2 cellular contexts compared by ENCODE assay signal in the genomic region with DNA sequence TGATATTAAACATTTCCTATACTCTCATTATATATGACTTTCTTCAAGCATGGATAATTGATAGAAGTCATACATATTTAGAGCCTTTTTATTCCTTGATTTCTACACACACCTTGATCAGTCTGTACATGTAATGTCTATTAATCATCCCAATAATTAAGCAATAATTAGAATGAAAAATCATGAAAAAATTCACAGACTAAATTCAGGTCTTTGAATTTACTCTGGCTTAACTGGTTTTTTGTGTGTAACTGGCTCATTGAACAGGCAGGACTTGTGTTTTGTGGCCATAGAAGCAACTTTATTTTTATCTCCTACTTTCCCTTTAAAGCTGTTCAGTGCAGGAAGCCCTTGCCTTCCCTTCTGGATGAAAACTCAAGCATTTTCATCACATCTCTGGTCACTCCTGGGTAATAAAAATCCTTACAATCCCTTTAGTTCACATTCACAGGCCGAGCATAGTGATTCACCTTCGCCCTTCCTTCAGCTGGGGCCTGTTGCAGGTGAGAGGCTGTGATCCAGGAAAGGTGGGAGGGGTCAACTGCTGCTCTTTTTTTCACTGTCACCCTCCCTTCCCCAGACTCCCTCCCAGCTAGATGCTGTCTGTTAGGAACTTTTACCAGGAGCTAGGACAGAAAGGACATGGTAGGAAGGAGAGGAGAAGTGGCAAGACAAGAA.
TF ChIP-seq lines count a peak whose summit lies in the region.

No MANE protein-coding gene starts in this region.

TF ChIP-seq in HepG2, 621 proteins besides CTCF, POLR2A, EP300 and RAD21:
- TF ChIP-seq LRRFIP1 (CRISPR knock-in tag; conservative IDR thresholded peaks at IDR 0.05) (no peak), ZSCAN5A (CRISPR knock-in tag; IDR thresholded peaks at IDR 0.05; ENCODE audit: borderline replicate concordance) (no peak), ZNF75D (CRISPR knock-in tag; IDR thresholded peaks at IDR 0.05; ENCODE audit: borderline replicate concordance) (no peak), PHF20 (CRISPR knock-in tag; IDR thresholded peaks at IDR 0.05) (no peak), NONO (IDR thresholded peaks at IDR 0.05) (no peak), NONO (CRISPR knock-in tag; conservative IDR thresholded peaks at IDR 0.05) (no peak)
- TF ChIP-seq, protein P1, sequence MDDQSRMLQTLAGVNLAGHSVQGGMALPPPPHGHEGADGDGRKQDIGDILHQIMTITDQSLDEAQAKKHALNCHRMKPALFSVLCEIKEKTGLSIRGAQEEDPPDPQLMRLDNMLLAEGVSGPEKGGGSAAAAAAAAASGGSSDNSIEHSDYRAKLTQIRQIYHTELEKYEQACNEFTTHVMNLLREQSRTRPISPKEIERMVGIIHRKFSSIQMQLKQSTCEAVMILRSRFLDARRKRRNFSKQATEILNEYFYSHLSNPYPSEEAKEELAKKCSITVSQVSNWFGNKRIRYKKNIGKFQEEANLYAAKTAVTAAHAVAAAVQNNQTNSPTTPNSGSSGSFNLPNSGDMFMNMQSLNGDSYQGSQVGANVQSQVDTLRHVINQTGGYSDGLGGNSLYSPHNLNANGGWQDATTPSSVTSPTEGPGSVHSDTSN (CRISPR knock-in tag; IDR thresholded peaks at IDR 0.05; ENCODE audit: borderline replicate concordance), result no peak

TF ChIP-seq in WTC11, 78 proteins besides CTCF, POLR2A, EP300 and RAD21:
- TF ChIP-seq RORB (CRISPR knock-in tag; IDR thresholded peaks at IDR 0.05) (no peak), TEAD4 (CRISPR knock-in tag; IDR thresholded peaks at IDR 0.05) (no peak)
